1 cellular context compared by ENCODE assay signal in genomic region chr9:98328770-98329169, GRCh38.
TF ChIP-seq lines count a peak whose summit lies in the region.

No MANE protein-coding gene starts in this region.

TF ChIP-seq in endothelial cell of umbilical vein, 7 proteins besides CTCF, POLR2A, EP300 and RAD21 (continued from another document):
- TF ChIP-seq JUN (IDR thresholded peaks at IDR 0.05; ENCODE audit: borderline replicate concordance, insufficient read depth, insufficient read length, low read depth) (no peak), FOS (IDR thresholded peaks at IDR 0.05; ENCODE audit: borderline replicate concordance, insufficient read depth, low read length) (no peak), GATA2 (IDR thresholded peaks at IDR 0.05; ENCODE audit: insufficient read depth, insufficient read length, low read depth, low read length) (no peak), MAX (IDR thresholded peaks at IDR 0.05; ENCODE audit: insufficient read depth, insufficient read length) (no peak), EZH2 (IDR thresholded peaks at IDR 0.05; ENCODE audit: borderline replicate concordance, low read depth, low read length, severe bottlenecking) (no peak), POLR2AphosphoS5 (IDR thresholded peaks at IDR 0.05; ENCODE audit: insufficient read depth, low read depth, low read length) (no peak)
